ENCODE assay signal across 14 cellular contexts in the genomic region with DNA sequence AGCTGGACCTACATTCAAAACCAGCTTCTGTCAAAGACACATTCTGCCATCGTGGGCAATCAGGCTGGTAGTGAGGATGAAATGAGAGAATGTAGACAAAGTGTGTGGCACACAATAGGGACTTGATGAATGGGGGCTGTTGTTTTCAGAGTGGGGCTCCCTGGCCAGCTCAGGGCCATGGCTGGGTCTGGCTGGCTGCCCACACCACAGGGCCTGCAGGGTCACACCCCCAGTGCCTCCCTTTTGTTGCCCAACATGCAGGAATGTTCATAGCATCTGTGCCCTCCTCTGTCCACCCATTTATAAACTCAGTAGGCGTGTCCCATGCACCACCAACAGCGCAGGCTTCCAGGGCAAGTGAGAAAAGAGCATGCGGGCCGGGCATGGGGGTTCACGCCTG. TPM values are rescaled to one million over a fixed set of nuclear protein-coding genes. Genes with fewer than 3 reads are reported as not detected.
DNase-seq lines count a peak whose midpoint lies in the region; ATAC-seq and TF ChIP-seq lines count a peak whose summit lies in the region.
"Had no signal": no experiment of that assay in that cellular context is flagged by ENCODE, and none has a peak within 500 bp of the region (broad histone marks: within the 10 kb centered on the region; RNA-seq: fewer than 3 reads in every experiment).

No MANE protein-coding gene starts in this region.

- peak overlapping the region; percentile 82 for H3K27ac ChIP-seq in Panc1 (ENCODE audit: low read length)
- H3K27ac ChIP-seq: Peyer's patch, psoas muscle had no signal

- in situ Hi-C loops in Panc1 (cut with HindIII; ENCODE audit: low pct_unique_long_range_greater_than_20kb, low sequenced_read_pairs) = no loop called here

- CTCF ChIA-PET in Panc1 (lab: Charles Lee) = no interaction called here

- DNase-seq in Ammon's horn (ENCODE audit: low spot score) (peak; percentile 94), Panc1 (ENCODE audit: low read depth, low spot score) (no peak), fibroblast of gingiva (ENCODE audit: low read depth) (peak; percentile 88), posterior cingulate gyrus (peak; percentile 65 to 97 (median 76)), activated gamma-delta T cell (lab: John Stamatoyannopoulos, UW) (no peak), NCI-H1930 (lab: John Stamatoyannopoulos, UW) (no peak), SHP77 treated with DMSO at 0.1 percent for 48 hours (lab: John Stamatoyannopoulos, UW) (no peak)
- DNase-seq: effector memory CD8-positive, alpha-beta T cell; NCI-H2227 treated with DMSO at 0.1 percent for 48 hours; Peyer's patch; psoas muscle had no signal

- no peak for TF ChIP-seq CTCF in Panc1 (IDR thresholded peaks at IDR 0.05)

- no peaks in the 10 kb centered on the region for H3K9me3 ChIP-seq in Panc1 (ENCODE audit: control insufficient read depth, insufficient read depth, low read depth, low read length)
- H3K9me3 ChIP-seq: BE2C, Peyer's patch, psoas muscle had no signal

- no TSS peak for BruUV-seq in Panc1 (replicated peaks; lab: Mats Ljungman, UMichigan)

- intact Hi-C loops in Panc1 (cut with micrococcal nuclease; ENCODE audit: unreplicated experiment) (no loop called here), posterior cingulate gyrus (cut with DNase I) (no loop called here)

- no peaks in the 10 kb centered on the region for H3K36me3 ChIP-seq in Panc1 (ENCODE audit: control insufficient read depth, insufficient read depth, low read length)
- H3K36me3 ChIP-seq: BE2C, Peyer's patch had no signal

- POLR2A ChIA-PET in Panc1 (lab: Charles Lee) = no interaction called here

- ATAC-seq in Panc1 = no peak
- ATAC-seq in HG03280 (IDR thresholded peaks at IDR 0.05; ENCODE audit: unreplicated experiment) = no peak
- ATAC-seq: effector memory CD8-positive, alpha-beta T cell had no signal

- no peak overlapping the region for H3K4me3 ChIP-seq in Panc1 (ENCODE audit: low read depth in 2 of 2, low read length in 2 of 2)
- H3K4me3 ChIP-seq: lung, Peyer's patch, psoas muscle had no signal

- H3K4me1 ChIP-seq in Panc1 (ENCODE audit: control insufficient read depth, insufficient read depth, low read length) = peaks cover 65% of the 10 kb centered on the region

- no peaks in the 10 kb centered on the region for H3K27me3 ChIP-seq in Panc1 (ENCODE audit: control insufficient read depth, insufficient read depth, low read length)
- H3K27me3 ChIP-seq: BE2C, Peyer's patch had no signal

RNA-seq across cellular contexts. Expression of gene ECE1, which starts 20.8 kb away (rescaled TPM):
- 192 TPM for total RNA-seq in Panc1 (2021; ENCODE audit: unreplicated experiment)
- polyA plus RNA-seq in Panc1 (2012; ENCODE audit: insufficient read length) = 250 TPM

Comparison
In these comparisons a context has a peak if more than half of its experiments do, and no peak if none do; other contexts are left out.
1. DNase-seq: peak in Ammon's horn (single experiment), fibroblast of gingiva (single experiment) and posterior cingulate gyrus (10 of 10); none in Panc1 (single experiment), activated gamma-delta T cell (single experiment), NCI-H1930 (0 of 2) and SHP77 treated with DMSO at 0.1 percent for 48 hours (single experiment).